In the genomic region with DNA sequence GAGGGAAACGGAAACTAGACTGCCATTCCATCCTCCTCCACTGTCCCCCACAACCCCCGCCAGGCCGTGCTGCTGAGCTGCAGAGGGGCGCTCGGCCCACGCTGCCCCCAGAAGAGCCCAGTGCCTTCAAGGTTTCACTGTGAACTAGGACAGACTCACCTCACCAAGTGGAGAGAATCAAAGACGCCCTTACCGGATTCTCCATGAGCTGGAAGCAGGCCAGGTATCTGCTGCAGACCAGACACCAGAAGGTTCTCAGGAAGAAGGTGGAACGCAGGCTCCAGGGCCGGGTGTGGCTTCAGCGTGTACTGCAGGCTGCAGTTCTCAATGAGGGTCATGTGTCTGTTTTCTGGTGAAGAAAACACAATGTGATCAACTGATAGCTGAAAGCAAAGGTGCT, we compare ENCODE assay signal across 16 cellular contexts. TPM values are rescaled to one million over a fixed set of nuclear protein-coding genes. Genes with fewer than 3 reads are reported as not detected.
A peak's percentile ranks its signal among the peaks of the same experiment; 100 is the strongest.
DNase-seq lines count a peak whose midpoint lies in the region; ATAC-seq and TF ChIP-seq lines count a peak whose summit lies in the region.
"Had no signal": no experiment of that assay in that cellular context is flagged by ENCODE, and none has a peak within 500 bp of the region (broad histone marks: within the 10 kb centered on the region; RNA-seq: fewer than 3 reads in every experiment).

No MANE protein-coding gene starts in this region.

- no peaks in the 10 kb centered on the region for H3K27me3 Mint-ChIP-seq in glutamatergic neuron (ENCODE audit: unreplicated experiment)

- no peak for TF ChIP-seq CTCF in glutamatergic neuron (IDR thresholded peaks at IDR 0.05; ENCODE audit: partially characterized antibody, unreplicated experiment)
- TF ChIP-seq CTCF in upper lobe of right lung (IDR thresholded peaks at IDR 0.05), result no peak
- TF ChIP-seq CTCF in GM10266 (IDR thresholded peaks at IDR 0.05; ENCODE audit: control insufficient read depth, insufficient read depth, low read depth, missing control alignments), result no peak

- no peak overlapping the region for H3K27ac ChIP-seq in upper lobe of right lung

- H3K4me3 Mint-ChIP-seq in glutamatergic neuron (ENCODE audit: unreplicated experiment), result peak overlapping the region; percentile 25

- no peak for ATAC-seq in upper lobe of right lung
- ATAC-seq in GM18861 (IDR thresholded peaks at IDR 0.05; ENCODE audit: unreplicated experiment), result no peak
- ATAC-seq: Panc1, SK-N-SH treated with all-trans-retinoic acid at 6 μM for 48 hours had no signal

- intact Hi-C loops in upper lobe of right lung (cut with DNase I), result no loop called here

- no peak overlapping the region for H3K27ac Mint-ChIP-seq in glutamatergic neuron (ENCODE audit: unreplicated experiment)

- no peaks in the 10 kb centered on the region for H3K4me1 Mint-ChIP-seq in glutamatergic neuron (ENCODE audit: low read depth, unreplicated experiment)

- no peaks in the 10 kb centered on the region for H3K9me3 ChIP-seq in upper lobe of right lung

- peaks cover 22% of the 10 kb centered on the region for H3K36me3 ChIP-seq in upper lobe of right lung

- H3K36me3 Mint-ChIP-seq in glutamatergic neuron (ENCODE audit: unreplicated experiment), result peaks cover 13% of the 10 kb centered on the region

- no peak overlapping the region for H3K4me3 ChIP-seq in upper lobe of right lung

- no peaks in the 10 kb centered on the region for H3K27me3 ChIP-seq in upper lobe of right lung

- H3K4me1 ChIP-seq in upper lobe of right lung, result no peaks in the 10 kb centered on the region

- DNase-seq in NCI-H2171 treated with DMSO at 0.1 percent for 48 hours (lab: John Stamatoyannopoulos, UW) (peak; percentile 21), NCI-H2171 (lab: John Stamatoyannopoulos, UW) (no peak), NCI-H510A (lab: John Stamatoyannopoulos, UW) (peak; percentile 78), glutamatergic neuron (no peak), upper lobe of right lung (peak; percentile 23), DMS 273 treated with DMSO at 0.1 percent for 48 hours (lab: John Stamatoyannopoulos, UW) (no peak), GM10266 (ENCODE audit: extremely low spot score) (no peak)
- DNase-seq: H7, MM.1S, NCI-H187 treated with DMSO at 0.1 percent for 48 hours, NCI-H446, NCI-H774, Right ventricle myocardium superior had no signal

- no peaks in the 10 kb centered on the region for H3K9me3 Mint-ChIP-seq in glutamatergic neuron (ENCODE audit: unreplicated experiment)

RNA-seq across cellular contexts. Expression of a gene that starts 30.6 kb away (rescaled TPM):
- 28.4 TPM for total RNA-seq in glutamatergic neuron (ENCODE audit: unreplicated experiment)
- 14.6 TPM for total RNA-seq in upper lobe of right lung

Comparison
In these comparisons a context has a peak if more than half of its experiments do, and no peak if none do; other contexts are left out.
1. DNase-seq: peak in NCI-H2171 treated with DMSO at 0.1 percent for 48 hours (single experiment), NCI-H510A (single experiment) and upper lobe of right lung (single experiment); none in NCI-H2171 (single experiment), glutamatergic neuron (single experiment), DMS 273 treated with DMSO at 0.1 percent for 48 hours (single experiment) and GM10266 (single experiment).